Comparison of ENCODE assay signal across 1 cellular context in the genomic region with DNA sequence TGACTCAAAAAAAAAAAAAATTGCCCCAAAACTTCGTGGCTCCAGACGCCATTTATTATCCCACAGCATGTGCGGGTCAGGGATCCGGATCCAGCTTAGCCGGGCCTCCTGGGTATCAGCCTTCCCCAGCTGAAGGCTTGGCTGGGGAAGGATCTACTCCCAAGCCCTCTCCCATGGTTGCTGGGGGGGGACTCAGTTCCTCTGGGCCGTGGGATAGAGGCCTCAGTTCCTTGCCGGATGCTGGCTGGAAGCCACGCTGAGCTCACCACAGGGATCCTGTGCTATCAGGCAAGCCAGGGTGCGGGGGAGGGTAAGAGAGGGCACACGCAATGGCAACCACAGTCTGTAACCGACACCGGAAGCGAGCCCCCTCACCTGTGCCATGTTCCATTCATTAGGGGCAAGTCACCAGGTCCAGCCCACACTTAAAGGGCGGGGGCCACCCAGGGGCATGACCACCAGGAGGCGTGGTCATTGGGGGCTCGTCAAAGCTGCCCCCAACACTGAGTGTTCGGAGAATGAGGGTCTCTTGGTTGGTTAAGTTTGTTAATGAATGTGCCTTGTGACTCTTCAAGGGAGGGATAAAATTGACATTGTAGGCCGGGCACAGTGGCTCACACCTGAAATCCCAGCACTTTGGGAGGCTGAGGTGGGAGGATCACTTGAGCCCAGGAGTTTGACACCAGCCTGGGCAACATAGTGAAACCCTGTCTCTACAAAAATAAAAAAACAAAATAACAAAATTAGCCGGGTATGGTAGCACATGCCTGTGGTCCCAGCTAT.
TF ChIP-seq lines count a peak whose summit lies in the region.

No MANE protein-coding gene starts in this region.

TF ChIP-seq in K562, 482 proteins besides CTCF, POLR2A, EP300 and RAD21 (continued from another document and continues in another):
- TF ChIP-seq, protein P1, sequence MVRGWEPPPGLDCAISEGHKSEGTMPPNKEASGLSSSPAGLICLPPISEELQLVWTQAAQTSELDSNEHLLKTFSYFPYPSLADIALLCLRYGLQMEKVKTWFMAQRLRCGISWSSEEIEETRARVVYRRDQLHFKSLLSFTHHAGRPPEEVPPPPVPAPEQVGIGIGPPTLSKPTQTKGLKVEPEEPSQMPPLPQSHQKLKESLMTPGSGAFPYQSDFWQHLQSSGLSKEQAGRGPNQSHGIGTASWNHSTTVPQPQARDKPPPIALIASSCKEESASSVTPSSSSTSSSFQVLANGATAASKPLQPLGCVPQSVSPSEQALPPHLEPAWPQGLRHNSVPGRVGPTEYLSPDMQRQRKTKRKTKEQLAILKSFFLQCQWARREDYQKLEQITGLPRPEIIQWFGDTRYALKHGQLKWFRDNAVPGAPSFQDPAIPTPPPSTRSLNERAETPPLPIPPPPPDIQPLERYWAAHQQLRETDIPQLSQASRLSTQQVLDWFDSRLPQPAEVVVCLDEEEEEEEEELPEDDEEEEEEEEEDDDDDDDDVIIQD (CRISPR knock-in tag; IDR thresholded peaks at IDR 0.05): no peak
- TF ChIP-seq CHD4 (IDR thresholded peaks at IDR 0.05; ENCODE audit: insufficient read depth, insufficient replicate concordance, low read depth, low read length, poor library complexity, severe bottlenecking) (peak; percentile 90), ZNF436 (CRISPR knock-in tag; IDR thresholded peaks at IDR 0.05) (no peak), RFX7 (CRISPR knock-in tag; IDR thresholded peaks at IDR 0.05) (no peak), SMARCC2 (IDR thresholded peaks at IDR 0.05; ENCODE audit: low read depth) (peak; percentile 91), ADNP (tag; IDR thresholded peaks at IDR 0.05) (no peak), SREBF2 (CRISPR knock-in tag; IDR thresholded peaks at IDR 0.05) (no peak), SIN3B (IDR thresholded peaks at IDR 0.05; ENCODE audit: low read depth) (no peak), ESRRA (IDR thresholded peaks at IDR 0.05; ENCODE audit: borderline replicate concordance, low read depth) (peak; percentile 67; the same call in 1 of the 2 replicates), SPI1 (IDR thresholded peaks at IDR 0.05; ENCODE audit: borderline replicate concordance, low read depth, low read length) (peak; percentile 69), DPF2 (IDR thresholded peaks at IDR 0.05) (peak; percentile 97), ETV5 (CRISPR knock-in tag; IDR thresholded peaks at IDR 0.05; ENCODE audit: low read depth) (peak; percentile 99), PTBP1 (IDR thresholded peaks at IDR 0.05; ENCODE audit: low read depth, low read length) (no peak), KDM1A (IDR thresholded peaks at IDR 0.05) (peak in 1 of 2 experiments; percentile 66; a peak in 2 of 4 replicates), BACH1 (tag; IDR thresholded peaks at IDR 0.05) (peak; percentile 31; the same call in 1 of the 2 replicates), TCF7L2 (IDR thresholded peaks at IDR 0.05; ENCODE audit: low read depth, low read length) (no peak), ZNF384 (IDR thresholded peaks at IDR 0.05; ENCODE audit: low read depth, low read length) (peak; percentile 30; the same call in 1 of the 2 replicates), PCBP1 (IDR thresholded peaks at IDR 0.05; ENCODE audit: low read depth, low read length, poor library complexity, severe bottlenecking) (no peak), NR4A1 (CRISPR knock-in tag; IDR thresholded peaks at IDR 0.05) (no peak), NR4A1 (tag; IDR thresholded peaks at IDR 0.05) (peak; percentile 89), CBX2 (IDR thresholded peaks at IDR 0.05; ENCODE audit: insufficient read depth, low read length, poor library complexity, severe bottlenecking) (no peak), PCBP2 (IDR thresholded peaks at IDR 0.05; ENCODE audit: low read depth, low read length, poor library complexity, severe bottlenecking) (no peak), CTBP1 (IDR thresholded peaks at IDR 0.05; ENCODE audit: borderline replicate concordance) (peak; percentile 93), MAZ (CRISPR knock-in tag; conservative IDR thresholded peaks at IDR 0.05 in 1 of 2, IDR thresholded peaks at IDR 0.05 in 1 of 2) (peak; percentile 80 to 93), DNMT1 (IDR thresholded peaks at IDR 0.05) (no peak), HIVEP1 (CRISPR knock-in tag; IDR thresholded peaks at IDR 0.05) (0 out of 2 replicates have a peak, but pooled peaks have one; percentile 27), ZBTB1 (CRISPR knock-in tag; IDR thresholded peaks at IDR 0.05; ENCODE audit: borderline replicate concordance, low read depth) (peak; percentile 96), NFXL1 (CRISPR knock-in tag; IDR thresholded peaks at IDR 0.05) (peak; percentile 65; the same call in 1 of the 2 replicates), L3MBTL2 (IDR thresholded peaks at IDR 0.05) (peak; percentile 61), RUNX1 (IDR thresholded peaks at IDR 0.05; ENCODE audit: low read depth) (peak; percentile 95), ZNF3 (CRISPR knock-in tag; IDR thresholded peaks at IDR 0.05) (no peak), CREBBP (IDR thresholded peaks at IDR 0.05; ENCODE audit: low read depth, low read length) (no peak), ELF4 (CRISPR knock-in tag; IDR thresholded peaks at IDR 0.05) (no peak), CBFB (CRISPR knock-in tag; IDR thresholded peaks at IDR 0.05) (peak; percentile 97), MTA1 (IDR thresholded peaks at IDR 0.05; ENCODE audit: borderline replicate concordance) (peak; percentile 72; the same call in 1 of the 2 replicates), TCFL5 (CRISPR knock-in tag; conservative IDR thresholded peaks at IDR 0.05) (0 out of 2 replicates have a peak, but pooled peaks have one; percentile 22), ELF2 (CRISPR knock-in tag; IDR thresholded peaks at IDR 0.05) (peak; percentile 75), SIX5 (IDR thresholded peaks at IDR 0.05; ENCODE audit: borderline replicate concordance in 1 of 2, insufficient read depth in 1 of 2, low read depth in 1 of 2, low read length in 2 of 2) (no peak), ZKSCAN1 (IDR thresholded peaks at IDR 0.05; ENCODE audit: low read depth, low read length) (peak; percentile 66; the same call in 1 of the 2 replicates), RNF2 (IDR thresholded peaks at IDR 0.05) (peak; percentile 99), ATF1 (CRISPR knock-in tag; IDR thresholded peaks at IDR 0.05) (no peak), ATF1 (tag; IDR thresholded peaks at IDR 0.05) (peak; percentile 81)
- TF ChIP-seq, protein P2, sequence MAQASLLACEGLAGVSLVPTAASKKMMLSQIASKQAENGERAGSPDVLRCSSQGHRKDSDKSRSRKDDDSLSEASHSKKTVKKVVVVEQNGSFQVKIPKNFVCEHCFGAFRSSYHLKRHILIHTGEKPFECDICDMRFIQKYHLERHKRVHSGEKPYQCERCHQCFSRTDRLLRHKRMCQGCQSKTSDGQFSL (CRISPR knock-in tag; IDR thresholded peaks at IDR 0.05): peak; percentile 95
- TF ChIP-seq, protein P2 (tag; IDR thresholded peaks at IDR 0.05): peak; percentile 11 to 72; a peak in 2 of 4 replicates
- TF ChIP-seq, protein P3, sequence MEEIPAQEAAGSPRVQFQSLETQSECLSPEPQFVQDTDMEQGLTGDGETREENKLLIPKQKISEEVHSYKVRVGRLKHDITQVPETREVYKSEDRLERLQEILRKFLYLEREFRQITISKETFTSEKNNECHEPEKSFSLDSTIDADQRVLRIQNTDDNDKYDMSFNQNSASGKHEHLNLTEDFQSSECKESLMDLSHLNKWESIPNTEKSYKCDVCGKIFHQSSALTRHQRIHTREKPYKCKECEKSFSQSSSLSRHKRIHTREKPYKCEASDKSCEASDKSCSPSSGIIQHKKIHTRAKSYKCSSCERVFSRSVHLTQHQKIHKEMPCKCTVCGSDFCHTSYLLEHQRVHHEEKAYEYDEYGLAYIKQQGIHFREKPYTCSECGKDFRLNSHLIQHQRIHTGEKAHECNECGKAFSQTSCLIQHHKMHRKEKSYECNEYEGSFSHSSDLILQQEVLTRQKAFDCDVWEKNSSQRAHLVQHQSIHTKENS (CRISPR knock-in tag; IDR thresholded peaks at IDR 0.05): no peak
- TF ChIP-seq, protein P4, sequence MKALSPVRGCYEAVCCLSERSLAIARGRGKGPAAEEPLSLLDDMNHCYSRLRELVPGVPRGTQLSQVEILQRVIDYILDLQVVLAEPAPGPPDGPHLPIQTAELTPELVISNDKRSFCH (CRISPR knock-in tag; IDR thresholded peaks at IDR 0.05): no peak
- TF ChIP-seq, protein P4 (tag; IDR thresholded peaks at IDR 0.05): peak; percentile 96
- TF ChIP-seq, protein P5, sequence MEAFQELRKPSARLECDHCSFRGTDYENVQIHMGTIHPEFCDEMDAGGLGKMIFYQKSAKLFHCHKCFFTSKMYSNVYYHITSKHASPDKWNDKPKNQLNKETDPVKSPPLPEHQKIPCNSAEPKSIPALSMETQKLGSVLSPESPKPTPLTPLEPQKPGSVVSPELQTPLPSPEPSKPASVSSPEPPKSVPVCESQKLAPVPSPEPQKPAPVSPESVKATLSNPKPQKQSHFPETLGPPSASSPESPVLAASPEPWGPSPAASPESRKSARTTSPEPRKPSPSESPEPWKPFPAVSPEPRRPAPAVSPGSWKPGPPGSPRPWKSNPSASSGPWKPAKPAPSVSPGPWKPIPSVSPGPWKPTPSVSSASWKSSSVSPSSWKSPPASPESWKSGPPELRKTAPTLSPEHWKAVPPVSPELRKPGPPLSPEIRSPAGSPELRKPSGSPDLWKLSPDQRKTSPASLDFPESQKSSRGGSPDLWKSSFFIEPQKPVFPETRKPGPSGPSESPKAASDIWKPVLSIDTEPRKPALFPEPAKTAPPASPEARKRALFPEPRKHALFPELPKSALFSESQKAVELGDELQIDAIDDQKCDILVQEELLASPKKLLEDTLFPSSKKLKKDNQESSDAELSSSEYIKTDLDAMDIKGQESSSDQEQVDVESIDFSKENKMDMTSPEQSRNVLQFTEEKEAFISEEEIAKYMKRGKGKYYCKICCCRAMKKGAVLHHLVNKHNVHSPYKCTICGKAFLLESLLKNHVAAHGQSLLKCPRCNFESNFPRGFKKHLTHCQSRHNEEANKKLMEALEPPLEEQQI (IDR thresholded peaks at IDR 0.05): no peak
- TF ChIP-seq, protein P6, sequence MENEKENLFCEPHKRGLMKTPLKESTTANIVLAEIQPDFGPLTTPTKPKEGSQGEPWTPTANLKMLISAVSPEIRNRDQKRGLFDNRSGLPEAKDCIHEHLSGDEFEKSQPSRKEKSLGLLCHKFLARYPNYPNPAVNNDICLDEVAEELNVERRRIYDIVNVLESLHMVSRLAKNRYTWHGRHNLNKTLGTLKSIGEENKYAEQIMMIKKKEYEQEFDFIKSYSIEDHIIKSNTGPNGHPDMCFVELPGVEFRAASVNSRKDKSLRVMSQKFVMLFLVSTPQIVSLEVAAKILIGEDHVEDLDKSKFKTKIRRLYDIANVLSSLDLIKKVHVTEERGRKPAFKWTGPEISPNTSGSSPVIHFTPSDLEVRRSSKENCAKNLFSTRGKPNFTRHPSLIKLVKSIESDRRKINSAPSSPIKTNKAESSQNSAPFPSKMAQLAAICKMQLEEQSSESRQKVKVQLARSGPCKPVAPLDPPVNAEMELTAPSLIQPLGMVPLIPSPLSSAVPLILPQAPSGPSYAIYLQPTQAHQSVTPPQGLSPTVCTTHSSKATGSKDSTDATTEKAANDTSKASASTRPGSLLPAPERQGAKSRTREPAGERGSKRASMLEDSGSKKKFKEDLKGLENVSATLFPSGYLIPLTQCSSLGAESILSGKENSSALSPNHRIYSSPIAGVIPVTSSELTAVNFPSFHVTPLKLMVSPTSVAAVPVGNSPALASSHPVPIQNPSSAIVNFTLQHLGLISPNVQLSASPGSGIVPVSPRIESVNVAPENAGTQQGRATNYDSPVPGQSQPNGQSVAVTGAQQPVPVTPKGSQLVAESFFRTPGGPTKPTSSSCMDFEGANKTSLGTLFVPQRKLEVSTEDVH (IDR thresholded peaks at IDR 0.05; ENCODE audit: low read depth, partially characterized antibody): no peak
- TF ChIP-seq, protein P7, sequence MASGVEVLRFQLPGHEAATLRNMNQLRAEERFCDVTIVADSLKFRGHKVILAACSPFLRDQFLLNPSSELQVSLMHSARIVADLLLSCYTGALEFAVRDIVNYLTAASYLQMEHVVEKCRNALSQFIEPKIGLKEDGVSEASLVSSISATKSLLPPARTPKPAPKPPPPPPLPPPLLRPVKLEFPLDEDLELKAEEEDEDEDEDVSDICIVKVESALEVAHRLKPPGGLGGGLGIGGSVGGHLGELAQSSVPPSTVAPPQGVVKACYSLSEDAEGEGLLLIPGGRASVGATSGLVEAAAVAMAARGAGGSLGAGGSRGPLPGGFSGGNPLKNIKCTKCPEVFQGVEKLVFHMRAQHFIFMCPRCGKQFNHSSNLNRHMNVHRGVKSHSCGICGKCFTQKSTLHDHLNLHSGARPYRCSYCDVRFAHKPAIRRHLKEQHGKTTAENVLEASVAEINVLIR (CRISPR knock-in tag; IDR thresholded peaks at IDR 0.05): peak; percentile 52
- TF ChIP-seq, protein P8, sequence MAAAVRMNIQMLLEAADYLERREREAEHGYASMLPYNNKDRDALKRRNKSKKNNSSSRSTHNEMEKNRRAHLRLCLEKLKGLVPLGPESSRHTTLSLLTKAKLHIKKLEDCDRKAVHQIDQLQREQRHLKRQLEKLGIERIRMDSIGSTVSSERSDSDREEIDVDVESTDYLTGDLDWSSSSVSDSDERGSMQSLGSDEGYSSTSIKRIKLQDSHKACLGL (CRISPR knock-in tag; IDR thresholded peaks at IDR 0.05; ENCODE audit: borderline replicate concordance, poor library complexity, severe bottlenecking): no peak
- TF ChIP-seq, protein P9, sequence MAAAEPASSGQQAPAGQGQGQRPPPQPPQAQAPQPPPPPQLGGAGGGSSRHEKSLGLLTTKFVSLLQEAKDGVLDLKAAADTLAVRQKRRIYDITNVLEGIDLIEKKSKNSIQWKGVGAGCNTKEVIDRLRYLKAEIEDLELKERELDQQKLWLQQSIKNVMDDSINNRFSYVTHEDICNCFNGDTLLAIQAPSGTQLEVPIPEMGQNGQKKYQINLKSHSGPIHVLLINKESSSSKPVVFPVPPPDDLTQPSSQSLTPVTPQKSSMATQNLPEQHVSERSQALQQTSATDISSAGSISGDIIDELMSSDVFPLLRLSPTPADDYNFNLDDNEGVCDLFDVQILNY (CRISPR knock-in tag; IDR thresholded peaks at IDR 0.05): 0 out of 2 replicates have a peak, but pooled peaks have one; percentile 67
- TF ChIP-seq, protein P10, sequence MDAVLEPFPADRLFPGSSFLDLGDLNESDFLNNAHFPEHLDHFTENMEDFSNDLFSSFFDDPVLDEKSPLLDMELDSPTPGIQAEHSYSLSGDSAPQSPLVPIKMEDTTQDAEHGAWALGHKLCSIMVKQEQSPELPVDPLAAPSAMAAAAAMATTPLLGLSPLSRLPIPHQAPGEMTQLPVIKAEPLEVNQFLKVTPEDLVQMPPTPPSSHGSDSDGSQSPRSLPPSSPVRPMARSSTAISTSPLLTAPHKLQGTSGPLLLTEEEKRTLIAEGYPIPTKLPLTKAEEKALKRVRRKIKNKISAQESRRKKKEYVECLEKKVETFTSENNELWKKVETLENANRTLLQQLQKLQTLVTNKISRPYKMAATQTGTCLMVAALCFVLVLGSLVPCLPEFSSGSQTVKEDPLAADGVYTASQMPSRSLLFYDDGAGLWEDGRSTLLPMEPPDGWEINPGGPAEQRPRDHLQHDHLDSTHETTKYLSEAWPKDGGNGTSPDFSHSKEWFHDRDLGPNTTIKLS (IDR thresholded peaks at IDR 0.05; ENCODE audit: borderline replicate concordance, low read depth): 0 out of 2 replicates have a peak, but pooled peaks have one; percentile 20
